ENCODE assay signal across 8 cellular contexts in genomic region chr21:38766987-38767722, GRCh38. TPM values are rescaled to one million over a fixed set of nuclear protein-coding genes. Genes with fewer than 3 reads are reported as not detected.
DNase-seq lines count a peak whose midpoint lies in the region; ATAC-seq and TF ChIP-seq lines count a peak whose summit lies in the region.

No MANE protein-coding gene starts in this region.

- TF ChIP-seq EP300 in upper lobe of left lung (IDR thresholded peaks at IDR 0.05): no peak

- 13 to 25% methylated on average over 12 to 13 of the region's 13 CpGs for WGBS in upper lobe of left lung, 2 donors

- H3K4me1 ChIP-seq in mucosa of descending colon (ENCODE audit: low read depth) (no peaks in the 10 kb centered on the region), upper lobe of left lung (peaks cover 0 to 13% (median 3%) of the 10 kb centered on the region in 4 donors), uterus (no peaks in the 10 kb centered on the region)

- H3K27ac ChIP-seq in upper lobe of left lung: peak overlapping the region; percentile 30 to 74 (median 72)
- peak overlapping the region in 1 of 2 donors; percentile 28 for H3K27ac ChIP-seq in uterus

- TF ChIP-seq CTCF in mucosa of descending colon (IDR thresholded peaks at IDR 0.05): no peak
- TF ChIP-seq CTCF in upper lobe of left lung (IDR thresholded peaks at IDR 0.05): no peak
- no peak for TF ChIP-seq CTCF in uterus (IDR thresholded peaks at IDR 0.05)

- DNase-seq in NCI-H510A (lab: John Stamatoyannopoulos, UW) (peak; percentile 84), activated T-helper 1 cell treated with Interleukin-2 at 50 U/mL for 16 hours (ENCODE audit: low read depth) (peak; percentile 10), mucosa of descending colon (peak; percentile 65 to 69 (median 66)), upper lobe of left lung (peak in 1 of 2 donors; percentile 52), NCI-H82 treated with DMSO at 0.1 percent for 48 hours (lab: John Stamatoyannopoulos, UW; ENCODE audit: unreplicated experiment) (no peak), uterus (no peak)

- intact Hi-C loops in mucosa of descending colon (cut with DNase I, micrococcal nuclease) (no loop called here), uterus (cut with DNase I; ENCODE audit: low total_unique reads) (no loop called here)

- H3K36me3 ChIP-seq in mucosa of descending colon (ENCODE audit: low read depth) (no peaks in the 10 kb centered on the region), upper lobe of left lung (no peaks in the 10 kb centered on the region), uterus (no peaks in the 10 kb centered on the region)

- TF ChIP-seq POLR2A in upper lobe of left lung (IDR thresholded peaks at IDR 0.05) (no peak), uterus (IDR thresholded peaks at IDR 0.05) (no peak)

- H3K27me3 ChIP-seq in upper lobe of left lung (no peaks in the 10 kb centered on the region), uterus (no peaks in the 10 kb centered on the region)

- H3K9me3 ChIP-seq in mucosa of descending colon (no peaks in the 10 kb centered on the region), upper lobe of left lung (no peaks in the 10 kb centered on the region), uterus (no peaks in the 10 kb centered on the region)

- no peak overlapping the region for H3K4me3 ChIP-seq in mucosa of descending colon
- peak overlapping the region in 3 of 4 donors; percentile 28 to 46 (median 46) for H3K4me3 ChIP-seq in upper lobe of left lung
- no peak overlapping the region for H3K4me3 ChIP-seq in uterus

- ATAC-seq in GM18520 (IDR thresholded peaks at IDR 0.05; ENCODE audit: unreplicated experiment) (peak; percentile 93), HG02763 (IDR thresholded peaks at IDR 0.05; ENCODE audit: unreplicated experiment) (peak; percentile 95), mucosa of descending colon (peak; percentile 84), upper lobe of left lung (ENCODE audit: low FRiP score in 2 of 2) (peak; percentile 59 to 72)

RNA-seq across cellular contexts. Expression of gene ETS2, which starts 38.6 kb away (rescaled TPM):
- total RNA-seq in mucosa of descending colon (100 to 1,000 TPM; 115 to 222 (median 171) TPM), upper lobe of left lung (100 to 1,000 TPM in 5 of 6 donors, 10 to 100 TPM in 1; 70.2 to 215 (median 143) TPM), uterus (100 to 1,000 TPM in 2 of 4 donors, 10 to 100 TPM in 2; 72.6 to 147 (median 98.5) TPM)

Comparison
In these comparisons a context has a peak if more than half of its experiments do, and no peak if none do; other contexts are left out.
1. DNase-seq: peak in NCI-H510A (single experiment), activated T-helper 1 cell treated with Interleukin-2 at 50 U/mL for 16 hours (single experiment) and mucosa of descending colon (3 of 3); none in NCI-H82 treated with DMSO at 0.1 percent for 48 hours (single experiment) and uterus (0 of 2).
2. H3K4me3 ChIP-seq: peak in upper lobe of left lung (3 of 4); none in mucosa of descending colon (single experiment) and uterus (0 of 2).
3. Peak in every context shown above with its lines, with median percentiles within 50 percentile points of each other: ATAC-seq.